1 cellular context compared by ENCODE assay signal in the genomic region with DNA sequence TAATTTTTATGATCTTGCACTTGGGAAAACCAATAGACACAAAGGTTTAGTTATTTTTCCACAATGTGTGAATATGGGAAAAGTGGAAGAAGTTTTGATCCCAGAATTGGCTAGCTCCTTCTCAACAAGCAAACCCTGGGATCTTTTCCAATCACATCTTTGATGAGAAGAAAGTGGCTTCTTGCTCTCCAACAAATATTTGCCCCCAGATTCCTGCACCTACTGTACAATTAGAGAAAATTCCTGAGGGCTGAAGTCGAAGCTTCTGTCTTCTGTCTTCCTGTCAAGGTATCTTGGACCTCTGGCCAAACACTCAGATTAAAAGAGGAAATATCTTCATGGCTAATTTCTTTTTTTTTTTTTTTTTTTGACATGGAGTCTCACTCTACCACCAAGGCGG.
TF ChIP-seq lines count a peak whose summit lies in the region.

No MANE protein-coding gene starts in this region.

TF ChIP-seq in A549, 52 proteins besides CTCF, POLR2A, EP300 and RAD21 (continued from another document):
- TF ChIP-seq HMGXB4 (CRISPR knock-in tag; IDR thresholded peaks at IDR 0.05; ENCODE audit: borderline replicate concordance) (no peak), HOXB13 (CRISPR knock-in tag; IDR thresholded peaks at IDR 0.05; ENCODE audit: low read depth) (no peak)
